Comparison of ENCODE assay signal across 6 cellular contexts in genomic region chr1:2885001-2885400, GRCh38.
"Had no signal": no experiment of that assay in that cellular context is flagged by ENCODE, and none has a peak within 500 bp of the region (broad histone marks: within the 10 kb centered on the region; RNA-seq: fewer than 3 reads in every experiment).

No MANE protein-coding gene starts in this region.

- H3K27ac ChIP-seq: HL-60 had no signal

- H3K27ac Mint-ChIP-seq: IgD-negative memory B cell had no signal

- H3K36me3 Mint-ChIP-seq: IgD-negative memory B cell had no signal

- H3K4me3 ChIP-seq: K562 had no signal

- DNase-seq: IMR-90, KBM-7, KG1 had no signal

- H3K9me3 Mint-ChIP-seq: IgD-negative memory B cell had no signal

- H3K4me3 Mint-ChIP-seq: IgD-negative memory B cell had no signal

- H3K4me1 Mint-ChIP-seq: IgD-negative memory B cell had no signal
